In the genomic region with DNA sequence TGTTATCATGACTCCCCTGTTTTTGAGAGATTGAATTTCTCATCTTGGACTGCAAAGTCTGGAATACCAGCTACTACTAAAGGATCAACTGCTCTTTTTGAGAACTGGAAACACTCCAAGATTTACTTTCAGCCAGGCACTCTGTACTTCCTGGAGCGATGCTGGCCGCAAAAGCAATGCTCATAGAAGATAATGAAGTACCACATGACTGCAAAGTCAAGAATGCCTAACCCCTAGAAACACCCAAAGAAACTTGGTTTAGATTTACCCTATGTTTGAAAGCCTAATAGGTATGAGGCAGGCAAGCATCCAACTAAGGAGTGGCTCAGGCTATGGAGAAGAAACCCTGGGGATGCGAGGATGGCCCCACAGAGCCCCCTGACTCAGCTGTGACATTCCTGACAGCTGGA, we compare ENCODE assay signal across 12 cellular contexts. TPM values are rescaled to one million over a fixed set of nuclear protein-coding genes. Genes with fewer than 3 reads are reported as not detected.
DNase-seq lines count a peak whose midpoint lies in the region; ATAC-seq, FAIRE-seq and TF ChIP-seq lines count a peak whose summit lies in the region.
"Had no signal": no experiment of that assay in that cellular context is flagged by ENCODE, and none has a peak within 500 bp of the region (broad histone marks: within the 10 kb centered on the region; RNA-seq: fewer than 3 reads in every experiment).

No MANE protein-coding gene starts in this region.

- peak; percentile 25 for ATAC-seq in lung (ENCODE audit: insufficient read depth, low FRiP score)
- ATAC-seq in GM19395 (IDR thresholded peaks at IDR 0.05; ENCODE audit: unreplicated experiment): no peak
- ATAC-seq: activated CD8-positive, alpha-beta T cell treated with anti-CD3 and anti-CD28 coated beads, Interleukin-2, amount 10 ng/mL, durations not matched to agents 7 days and 5 days; natural killer cell treated with Interleukin-12 subunit alpha and Interleukin-12 subunit beta and Interleukin-15 and Interleukin-18, amount 100 ng/mL, for 72 hours had no signal

- H3K36me3 ChIP-seq in bronchial epithelial cell (ENCODE audit: control insufficient read depth, insufficient read depth, low read length) (no peaks in the 10 kb centered on the region), lung (ENCODE audit: control insufficient read depth in 2 of 2, insufficient read depth in 2 of 2, low read length in 2 of 2) (no peaks in the 10 kb centered on the region)
- H3K36me3 ChIP-seq: BLaER1 had no signal

- no peak for TF ChIP-seq CTCF in bronchial epithelial cell (IDR thresholded peaks at IDR 0.05; ENCODE audit: insufficient read depth, low read length, severe bottlenecking)
- TF ChIP-seq CTCF in lung (IDR thresholded peaks at IDR 0.05; ENCODE audit: control extremely low read depth, extremely low read depth): no peak

- no peaks in the 10 kb centered on the region for H3K9me3 ChIP-seq in lung (ENCODE audit: control insufficient read depth in 2 of 2, insufficient read depth in 1 of 2, low read length in 1 of 2)
- H3K9me3 ChIP-seq: BLaER1 had no signal

- H3K4me3 ChIP-seq in bronchial epithelial cell (ENCODE audit: low read depth, low read length) (no peak overlapping the region), lung (no peak overlapping the region)
- H3K4me3 ChIP-seq: BLaER1 had no signal

- DNase-seq in DMS153 (lab: John Stamatoyannopoulos, UW): peak; percentile 21
- peak; percentile 64 for DNase-seq in NCI-H1105 treated with DMSO at 0.1 percent for 48 hours (lab: John Stamatoyannopoulos, UW)
- DNase-seq in bronchial epithelial cell (ENCODE audit: low read depth): peak; percentile 25
- peak; percentile 33 for DNase-seq in lung (ENCODE audit: low spot score)
- no peak for DNase-seq in activated naive CD4-positive, alpha-beta T cell treated with anti-CD3 and anti-CD28 coated beads, Interleukin-2, amount 50 U/mL, for 16 hours
- DNase-seq in NK-92 treated with Interleukin-12 subunit alpha and Interleukin-12 subunit beta, amount 100 ng/mL, for 24 hours (lab: John Stamatoyannopoulos, UW): no peak
- DNase-seq in stimulated activated CD4-positive, alpha-beta T cell treated with anti-CD3 and anti-CD28 coated beads, Interleukin-4, amount 100 ng/mL, for 1 hour: no peak
- DNase-seq: activated CD8-positive, alpha-beta T cell treated with anti-CD3 and anti-CD28 coated beads, Interleukin-2, amount 10 ng/mL, durations not matched to agents 7 days and 5 days; GF-D8 had no signal

- 12 to 15% methylated on average over 3 of the region's 3 CpGs for WGBS in lung, 2 donors

- no peaks in the 10 kb centered on the region for H3K27me3 ChIP-seq in bronchial epithelial cell (ENCODE audit: control insufficient read depth, insufficient read depth, low read length)
- H3K27me3 ChIP-seq in lung (ENCODE audit: control insufficient read depth, insufficient read depth): no peaks in the 10 kb centered on the region
- H3K27me3 ChIP-seq: BLaER1 had no signal

- FAIRE-seq in bronchial epithelial cell (lab: Jason Lieb, UNC): no peak

- H3K4me1 ChIP-seq in lung (ENCODE audit: control insufficient read depth in 2 of 2, insufficient read depth in 2 of 2, low read length in 2 of 2): peaks cover 4 to 5% of the 10 kb centered on the region in 2 donors

- H3K27ac ChIP-seq in lung (ENCODE audit: low read depth in 1 of 2, low read length in 1 of 2): no peak overlapping the region
- H3K27ac ChIP-seq: BLaER1 had no signal

RNA-seq across cellular contexts. Expression of a gene that starts 47.7 kb away (rescaled TPM):
- total RNA-seq in bronchial epithelial cell: under 0.01 TPM in 2 replicates
- total RNA-seq in lung: 10 to 100 TPM in 1 of 2 donors, 1 to 10 TPM in 1; 5.2 to 20.9 TPM
- under 1 TPM; 0.67 to 0.72 TPM for polyA plus RNA-seq in lung

Comparison
In these comparisons a context has a peak if more than half of its experiments do, and no peak if none do; other contexts are left out.
1. DNase-seq: peak in DMS153 (single experiment), NCI-H1105 treated with DMSO at 0.1 percent for 48 hours (single experiment), bronchial epithelial cell (single experiment) and lung (single experiment); none in activated naive CD4-positive, alpha-beta T cell treated with anti-CD3 and anti-CD28 coated beads, Interleukin-2, amount 50 U/mL, for 16 hours (single experiment), NK-92 treated with Interleukin-12 subunit alpha and Interleukin-12 subunit beta, amount 100 ng/mL, for 24 hours (single experiment) and stimulated activated CD4-positive, alpha-beta T cell treated with anti-CD3 and anti-CD28 coated beads, Interleukin-4, amount 100 ng/mL, for 1 hour (single experiment).